Comparison of ENCODE assay signal across 17 cellular contexts in genomic region chr3:107951111-107951510, GRCh38.
"Had no signal": no experiment of that assay in that cellular context is flagged by ENCODE, and none has a peak within 500 bp of the region (broad histone marks: within the 10 kb centered on the region; RNA-seq: fewer than 3 reads in every experiment).

No MANE protein-coding gene starts in this region.

- FAIRE-seq: islet of Langerhans, pancreas had no signal

- H3K4me3 Mint-ChIP-seq: effector memory CD8-positive, alpha-beta T cell; nephron; stimulated activated memory B cell treated with anti-CD40 and anti-IgM and Interleukin-4, amounts not matched to agents 10 μg/mL and 1 μg/mL and 100 μg/mL, for 72 hours; stimulated activated naive CD8-positive, alpha-beta T cell treated with anti-CD3 and anti-CD28 coated beads, Interleukin-15, Interleukin-2, amounts not matched to agents 100 ng/mL and 50 ng/mL, for 24 hours had no signal

- H3K27ac Mint-ChIP-seq: effector memory CD8-positive, alpha-beta T cell; nephron; progenitor cell of endocrine pancreas; stimulated activated memory B cell treated with anti-CD40 and anti-IgM and Interleukin-4, amounts not matched to agents 10 μg/mL and 1 μg/mL and 100 μg/mL, for 72 hours; stimulated activated naive CD8-positive, alpha-beta T cell treated with anti-CD3 and anti-CD28 coated beads, Interleukin-15, Interleukin-2, amounts not matched to agents 100 ng/mL and 50 ng/mL, for 24 hours had no signal

- H3K9me3 Mint-ChIP-seq: effector memory CD8-positive, alpha-beta T cell; nephron; stimulated activated memory B cell treated with anti-CD40 and anti-IgM and Interleukin-4, amounts not matched to agents 10 μg/mL and 1 μg/mL and 100 μg/mL, for 72 hours; stimulated activated naive CD8-positive, alpha-beta T cell treated with anti-CD3 and anti-CD28 coated beads, Interleukin-15, Interleukin-2, amounts not matched to agents 100 ng/mL and 50 ng/mL, for 24 hours had no signal

- H3K36me3 Mint-ChIP-seq: naive B cell had no signal

- ATAC-seq: effector memory CD8-positive, alpha-beta T cell; heart left ventricle; pancreas; right cardiac atrium; stimulated activated memory B cell treated with anti-CD40 and anti-IgM and Interleukin-4, amounts not matched to agents 10 μg/mL and 1 μg/mL and 100 μg/mL, for 72 hours; upper lobe of right lung had no signal

- DNase-seq: cortex of kidney; effector memory CD8-positive, alpha-beta T cell; foreskin melanocyte; heart left ventricle; hippocampal formation; kidney glomerular epithelial cell; mesendoderm; naive B cell; pancreas; right cardiac atrium; stimulated activated CD4-positive, alpha-beta T cell treated with anti-CD3 and anti-CD28 coated beads, Interleukin-4, amount 100 ng/mL, for 1 hour; upper lobe of right lung had no signal

- H3K27me3 Mint-ChIP-seq: effector memory CD8-positive, alpha-beta T cell; naive B cell; progenitor cell of endocrine pancreas; stimulated activated memory B cell treated with anti-CD40 and anti-IgM and Interleukin-4, amounts not matched to agents 10 μg/mL and 1 μg/mL and 100 μg/mL, for 72 hours; stimulated activated naive CD8-positive, alpha-beta T cell treated with anti-CD3 and anti-CD28 coated beads, Interleukin-15, Interleukin-2, amounts not matched to agents 100 ng/mL and 50 ng/mL, for 24 hours had no signal
